15 cellular contexts compared by ENCODE assay signal in the genomic region with DNA sequence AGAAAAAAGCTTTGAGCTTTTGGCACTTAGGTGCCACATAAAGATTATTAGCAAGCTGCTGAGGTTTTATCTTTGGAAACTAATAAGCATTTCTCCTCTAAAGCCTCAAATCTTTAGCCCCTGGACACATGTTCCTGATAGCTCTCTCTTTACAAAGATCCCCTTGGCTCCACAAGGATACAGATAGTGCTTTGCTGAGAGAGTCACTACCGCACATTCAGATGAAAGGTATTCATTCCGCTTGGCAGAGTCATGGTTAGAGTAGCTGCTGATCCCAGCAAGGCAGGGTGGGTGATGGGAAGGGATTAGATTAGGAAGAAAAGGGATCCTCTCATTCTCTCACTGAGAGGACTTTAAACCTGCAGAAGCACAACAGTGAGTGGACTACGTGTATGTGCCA. TPM values are rescaled to one million over a fixed set of nuclear protein-coding genes. Genes with fewer than 3 reads are reported as not detected.
DNase-seq lines count a peak whose midpoint lies in the region; ATAC-seq and TF ChIP-seq lines count a peak whose summit lies in the region.
"Had no signal": no experiment of that assay in that cellular context is flagged by ENCODE, and none has a peak within 500 bp of the region (broad histone marks: within the 10 kb centered on the region; RNA-seq: fewer than 3 reads in every experiment).

No MANE protein-coding gene starts in this region.

- no peak for TF ChIP-seq CTCF in fibroblast of mammary gland (conservative IDR thresholded peaks at IDR 0.05; ENCODE audit: control insufficient read depth, insufficient read depth, low read depth, low read length)

- ATAC-seq in HG03442 (IDR thresholded peaks at IDR 0.05; ENCODE audit: unreplicated experiment) (no peak), HG03432 (IDR thresholded peaks at IDR 0.05; ENCODE audit: unreplicated experiment) (no peak), HG02571 (IDR thresholded peaks at IDR 0.05; ENCODE audit: unreplicated experiment) (no peak)
- ATAC-seq: activated naive CD8-positive, alpha-beta T cell treated with anti-CD3 and anti-CD28 coated beads, Interleukin-2, amount 50 U/mL, for 24 hours; activated T-cell treated with anti-CD3 and anti-CD28 coated beads, Interleukin-2, amount 50 U/mL, for 72 hours; left lung had no signal

- no peak overlapping the region for H3K4me3 ChIP-seq in fibroblast of mammary gland (ENCODE audit: control insufficient read depth, low read depth, low read length)
- H3K4me3 ChIP-seq: esophagus muscularis mucosa, left lung had no signal

- DNase-seq in GM04503 (ENCODE audit: low read depth) (peak; percentile 44), RPMI7951 (ENCODE audit: low read depth) (peak; percentile 64), fibroblast of mammary gland (ENCODE audit: low read depth) (peak; percentile 50), DMS79 treated with DMSO at 0.1 percent for 48 hours (lab: John Stamatoyannopoulos, UW) (no peak)
- DNase-seq: activated CD4-positive, alpha-beta memory T cell treated with anti-CD3 and anti-CD28 coated beads for 36 hours; activated naive CD8-positive, alpha-beta T cell treated with anti-CD3 and anti-CD28 coated beads, Interleukin-2, amount 50 U/mL, for 24 hours; activated T-cell treated with anti-CD3 and anti-CD28 coated beads, Interleukin-2, amount 50 U/mL, for 72 hours; cortex of kidney; GOT3; left lung; naive B cell had no signal

RNA-seq across cellular contexts. Expression of a gene that starts 28.2 kb away (rescaled TPM):
- not detected in 2 replicates for total RNA-seq in RPMI7951 (2014; rRNA removed; shearing (Covaris generic))
- total RNA-seq: activated CD4-positive, alpha-beta memory T cell treated with anti-CD3 and anti-CD28 coated beads for 36 hours; activated T-cell treated with anti-CD3 and anti-CD28 coated beads, Interleukin-2, amount 50 U/mL, for 72 hours; esophagus muscularis mucosa; left lung had no signal

RNA-seq across cellular contexts. Expression of a gene that starts 47.5 kb away (rescaled TPM):
- total RNA-seq in RPMI7951 (2014; rRNA removed; shearing (Covaris generic)): not detected in 2 replicates
- total RNA-seq: activated CD4-positive, alpha-beta memory T cell treated with anti-CD3 and anti-CD28 coated beads for 36 hours; activated T-cell treated with anti-CD3 and anti-CD28 coated beads, Interleukin-2, amount 50 U/mL, for 72 hours; esophagus muscularis mucosa; left lung had no signal
